In genomic region chr20:47317127-47317895, GRCh38 we compare ENCODE assay signal across 1 cellular context.
A peak's percentile ranks its signal among the peaks of the same experiment; 100 is the strongest.
TF ChIP-seq lines count a peak whose summit lies in the region.

No MANE protein-coding gene starts in this region.

TF ChIP-seq in HepG2, 621 proteins besides CTCF, POLR2A, EP300 and RAD21 (continued from another document and continues in another):
- TF ChIP-seq, protein P1, sequence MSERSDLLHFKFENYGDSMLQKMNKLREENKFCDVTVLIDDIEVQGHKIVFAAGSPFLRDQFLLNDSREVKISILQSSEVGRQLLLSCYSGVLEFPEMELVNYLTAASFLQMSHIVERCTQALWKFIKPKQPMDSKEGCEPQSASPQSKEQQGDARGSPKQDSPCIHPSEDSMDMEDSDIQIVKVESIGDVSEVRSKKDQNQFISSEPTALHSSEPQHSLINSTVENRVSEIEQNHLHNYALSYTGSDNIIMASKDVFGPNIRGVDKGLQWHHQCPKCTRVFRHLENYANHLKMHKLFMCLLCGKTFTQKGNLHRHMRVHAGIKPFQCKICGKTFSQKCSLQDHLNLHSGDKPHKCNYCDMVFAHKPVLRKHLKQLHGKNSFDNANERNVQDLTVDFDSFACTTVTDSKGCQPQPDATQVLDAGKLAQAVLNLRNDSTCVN (CRISPR knock-in tag; IDR thresholded peaks at IDR 0.05; ENCODE audit: borderline replicate concordance): no peak
- no peak for TF ChIP-seq KLF15 (CRISPR knock-in tag; IDR thresholded peaks at IDR 0.05; ENCODE audit: borderline replicate concordance)
- no peak for TF ChIP-seq CENPT (CRISPR knock-in tag; IDR thresholded peaks at IDR 0.05; ENCODE audit: low read depth)
- no peak for TF ChIP-seq SCMH1 (CRISPR knock-in tag; IDR thresholded peaks at IDR 0.05; ENCODE audit: borderline replicate concordance)
- TF ChIP-seq ZKSCAN5 (CRISPR knock-in tag; IDR thresholded peaks at IDR 0.05): no peak
- no peak for TF ChIP-seq RNF2 (conservative IDR thresholded peaks at IDR 0.05; ENCODE audit: low read depth)
- TF ChIP-seq ZNF703 (CRISPR knock-in tag; IDR thresholded peaks at IDR 0.05; ENCODE audit: borderline replicate concordance): no peak
- TF ChIP-seq SNAI1 (CRISPR knock-in tag; IDR thresholded peaks at IDR 0.05; ENCODE audit: borderline replicate concordance): 0 out of 2 replicates have a peak, but pooled peaks have one; percentile 11
- 0 out of 2 replicates have a peak, but pooled peaks have one; percentile 50 for TF ChIP-seq ZNF607 (CRISPR knock-in tag; IDR thresholded peaks at IDR 0.05; ENCODE audit: borderline replicate concordance)
- TF ChIP-seq NCOA1 (CRISPR knock-in tag; IDR thresholded peaks at IDR 0.05): no peak
- TF ChIP-seq PRDM15 (CRISPR knock-in tag; IDR thresholded peaks at IDR 0.05): no peak
- TF ChIP-seq HOXA3 (CRISPR knock-in tag; IDR thresholded peaks at IDR 0.05): peak; percentile 24; the same call in 1 of the 2 replicates
- TF ChIP-seq ZNF75D (CRISPR knock-in tag; IDR thresholded peaks at IDR 0.05; ENCODE audit: borderline replicate concordance): no peak
- TF ChIP-seq, protein P2, sequence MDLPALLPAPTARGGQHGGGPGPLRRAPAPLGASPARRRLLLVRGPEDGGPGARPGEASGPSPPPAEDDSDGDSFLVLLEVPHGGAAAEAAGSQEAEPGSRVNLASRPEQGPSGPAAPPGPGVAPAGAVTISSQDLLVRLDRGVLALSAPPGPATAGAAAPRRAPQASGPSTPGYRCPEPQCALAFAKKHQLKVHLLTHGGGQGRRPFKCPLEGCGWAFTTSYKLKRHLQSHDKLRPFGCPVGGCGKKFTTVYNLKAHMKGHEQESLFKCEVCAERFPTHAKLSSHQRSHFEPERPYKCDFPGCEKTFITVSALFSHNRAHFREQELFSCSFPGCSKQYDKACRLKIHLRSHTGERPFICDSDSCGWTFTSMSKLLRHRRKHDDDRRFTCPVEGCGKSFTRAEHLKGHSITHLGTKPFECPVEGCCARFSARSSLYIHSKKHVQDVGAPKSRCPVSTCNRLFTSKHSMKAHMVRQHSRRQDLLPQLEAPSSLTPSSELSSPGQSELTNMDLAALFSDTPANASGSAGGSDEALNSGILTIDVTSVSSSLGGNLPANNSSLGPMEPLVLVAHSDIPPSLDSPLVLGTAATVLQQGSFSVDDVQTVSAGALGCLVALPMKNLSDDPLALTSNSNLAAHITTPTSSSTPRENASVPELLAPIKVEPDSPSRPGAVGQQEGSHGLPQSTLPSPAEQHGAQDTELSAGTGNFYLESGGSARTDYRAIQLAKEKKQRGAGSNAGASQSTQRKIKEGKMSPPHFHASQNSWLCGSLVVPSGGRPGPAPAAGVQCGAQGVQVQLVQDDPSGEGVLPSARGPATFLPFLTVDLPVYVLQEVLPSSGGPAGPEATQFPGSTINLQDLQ (CRISPR knock-in tag; IDR thresholded peaks at IDR 0.05): no peak
- no peak for TF ChIP-seq KDM3A (CRISPR knock-in tag; IDR thresholded peaks at IDR 0.05; ENCODE audit: low read depth)
- TF ChIP-seq XBP1 (CRISPR knock-in tag; IDR thresholded peaks at IDR 0.05): no peak
- no peak for TF ChIP-seq SIX1 (CRISPR knock-in tag; IDR thresholded peaks at IDR 0.05; ENCODE audit: borderline replicate concordance)
- no peak for TF ChIP-seq MAF1 (CRISPR knock-in tag; IDR thresholded peaks at IDR 0.05; ENCODE audit: borderline replicate concordance)
- no peak for TF ChIP-seq ZNF432 (CRISPR knock-in tag; IDR thresholded peaks at IDR 0.05; ENCODE audit: borderline replicate concordance)
- no peak for TF ChIP-seq ZNF766 (CRISPR knock-in tag; IDR thresholded peaks at IDR 0.05; ENCODE audit: borderline replicate concordance)
- no peak; the same call in 1 of the 2 replicates for TF ChIP-seq MED1 (CRISPR knock-in tag; IDR thresholded peaks at IDR 0.05)
- TF ChIP-seq HNF1B (CRISPR knock-in tag; IDR thresholded peaks at IDR 0.05): peak; percentile 46; the same call in 1 of the 2 replicates
- no peak for TF ChIP-seq ZNF331 (CRISPR knock-in tag; IDR thresholded peaks at IDR 0.05)
- TF ChIP-seq ZNF83 (CRISPR knock-in tag; IDR thresholded peaks at IDR 0.05; ENCODE audit: borderline replicate concordance): 0 out of 2 replicates have a peak, but pooled peaks have one; percentile 37
- TF ChIP-seq ZHX2 (IDR thresholded peaks at IDR 0.05; ENCODE audit: low read depth): no peak
- no peak for TF ChIP-seq ZHX2 (CRISPR knock-in tag; IDR thresholded peaks at IDR 0.05; ENCODE audit: borderline replicate concordance)
- no peak for TF ChIP-seq PAXIP1 (CRISPR knock-in tag; conservative IDR thresholded peaks at IDR 0.05)
- peak; percentile 28; the same call in 1 of the 2 replicates for TF ChIP-seq SAP130 (CRISPR knock-in tag; IDR thresholded peaks at IDR 0.05; ENCODE audit: low read depth)
- no peak for TF ChIP-seq ZNF326 (CRISPR knock-in tag; IDR thresholded peaks at IDR 0.05; ENCODE audit: borderline replicate concordance)
- TF ChIP-seq JUNB (CRISPR knock-in tag; IDR thresholded peaks at IDR 0.05; ENCODE audit: borderline replicate concordance): no peak
- TF ChIP-seq ZFP36 (IDR thresholded peaks at IDR 0.05; ENCODE audit: borderline replicate concordance, low read depth, low read length, partially characterized antibody): no peak
- no peak for TF ChIP-seq ESRRA (CRISPR knock-in tag; IDR thresholded peaks at IDR 0.05; ENCODE audit: low read depth)
- no peak for TF ChIP-seq KDM6A (CRISPR knock-in tag; IDR thresholded peaks at IDR 0.05; ENCODE audit: low read depth)
- no peak for TF ChIP-seq MTERF4 (CRISPR knock-in tag; IDR thresholded peaks at IDR 0.05)
- TF ChIP-seq, protein P3, sequence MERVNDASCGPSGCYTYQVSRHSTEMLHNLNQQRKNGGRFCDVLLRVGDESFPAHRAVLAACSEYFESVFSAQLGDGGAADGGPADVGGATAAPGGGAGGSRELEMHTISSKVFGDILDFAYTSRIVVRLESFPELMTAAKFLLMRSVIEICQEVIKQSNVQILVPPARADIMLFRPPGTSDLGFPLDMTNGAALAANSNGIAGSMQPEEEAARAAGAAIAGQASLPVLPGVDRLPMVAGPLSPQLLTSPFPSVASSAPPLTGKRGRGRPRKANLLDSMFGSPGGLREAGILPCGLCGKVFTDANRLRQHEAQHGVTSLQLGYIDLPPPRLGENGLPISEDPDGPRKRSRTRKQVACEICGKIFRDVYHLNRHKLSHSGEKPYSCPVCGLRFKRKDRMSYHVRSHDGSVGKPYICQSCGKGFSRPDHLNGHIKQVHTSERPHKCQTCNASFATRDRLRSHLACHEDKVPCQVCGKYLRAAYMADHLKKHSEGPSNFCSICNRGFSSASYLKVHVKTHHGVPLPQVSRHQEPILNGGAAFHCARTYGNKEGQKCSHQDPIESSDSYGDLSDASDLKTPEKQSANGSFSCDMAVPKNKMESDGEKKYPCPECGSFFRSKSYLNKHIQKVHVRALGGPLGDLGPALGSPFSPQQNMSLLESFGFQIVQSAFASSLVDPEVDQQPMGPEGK (CRISPR knock-in tag; IDR thresholded peaks at IDR 0.05): peak; percentile 30
